In the genomic region with DNA sequence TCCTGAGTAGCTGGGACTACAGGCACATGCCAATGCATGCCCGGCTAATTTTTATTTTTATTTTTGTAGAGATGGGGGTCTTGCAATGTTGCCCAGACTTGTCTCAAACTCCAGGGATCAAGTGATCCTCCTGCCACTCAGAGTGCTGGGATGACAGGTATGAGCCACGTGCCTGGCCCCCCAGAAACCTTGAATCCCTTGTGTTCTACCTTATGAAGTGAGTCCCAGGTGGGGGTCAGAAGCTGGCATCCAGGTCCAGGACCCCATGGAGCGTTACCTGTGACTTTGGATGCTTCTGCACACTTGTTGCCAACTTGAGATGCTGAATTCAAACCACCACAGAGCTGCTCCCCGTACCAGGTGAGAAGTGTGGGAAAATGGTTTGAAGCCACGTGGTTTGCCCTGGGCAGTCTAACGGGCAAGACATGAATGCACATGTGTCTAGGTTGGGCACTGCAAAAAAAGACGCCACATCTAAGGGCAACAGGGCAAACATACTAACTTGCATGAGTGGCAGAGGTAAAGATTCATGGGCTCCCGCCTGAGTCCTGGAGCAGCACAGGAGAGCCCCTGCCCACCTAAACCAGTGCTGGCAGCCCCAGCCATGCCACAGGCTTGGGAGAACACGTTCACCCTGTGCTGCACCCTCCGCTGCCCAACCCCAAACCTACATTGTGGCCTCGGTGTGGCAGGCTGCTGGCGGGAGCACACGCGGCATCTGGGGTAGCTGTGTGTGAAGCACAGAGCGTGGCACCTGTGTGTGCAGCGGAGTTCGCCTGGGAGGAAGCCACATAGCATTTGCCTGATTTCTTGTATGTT, we compare ENCODE assay signal across 26 cellular contexts.
DNase-seq lines count a peak whose midpoint lies in the region; ATAC-seq, FAIRE-seq and TF ChIP-seq lines count a peak whose summit lies in the region.
"Had no signal": no experiment of that assay in that cellular context is flagged by ENCODE, and none has a peak within 500 bp of the region (broad histone marks: within the 10 kb centered on the region; RNA-seq: fewer than 3 reads in every experiment).

No MANE protein-coding gene starts in this region.

- H2AFZ ChIP-seq in HepG2 (ENCODE audit: low read length): no peak overlapping the region
- H2AFZ ChIP-seq: GM23338 had no signal

- intact Hi-C loops in HepG2 (cut with micrococcal nuclease; ENCODE audit: unreplicated experiment): no loop called here
- intact Hi-C loops in right lobe of liver (cut with DNase I): no loop called here
- intact Hi-C loops in kidney (cut with DNase I): no loop called here
- intact Hi-C loops in vagina (cut with DNase I): no loop called here

- no peak overlapping the region for H3K9ac ChIP-seq in HepG2 (ENCODE audit: insufficient read depth, low read depth, low read length)
- no peak overlapping the region for H3K9ac ChIP-seq in kidney (ENCODE audit: low read length in 2 of 2)
- H3K9ac ChIP-seq: BLaER1 had no signal

- H3K9me3 Mint-ChIP-seq in osteocyte (ENCODE audit: unreplicated experiment): no peaks in the 10 kb centered on the region
- no peaks in the 10 kb centered on the region for H3K9me3 Mint-ChIP-seq in effector memory CD8-positive, alpha-beta T cell
- H3K9me3 Mint-ChIP-seq: CD4-positive, CD25-positive, alpha-beta regulatory T cell; CD8-positive, alpha-beta T cell; GM23338; H9 had no signal

- H3K27ac ChIP-seq in HepG2 (ENCODE audit: extremely low read length, insufficient read depth, low read length) (no peak overlapping the region), right lobe of liver (no peak overlapping the region), kidney (ENCODE audit: low read depth in 2 of 2, low read length in 2 of 2) (no peak overlapping the region), vagina (no peak overlapping the region)
- H3K27ac ChIP-seq: 22Rv1, BLaER1, C4-2B had no signal

- WGBS in HepG2 (ENCODE audit: low lambda C conversion rate): 27% methylated on average over 17 of the region's 17 CpGs
- WGBS in right lobe of liver (ENCODE audit: insufficient coverage, low coverage, low lambda C conversion rate, missing lambda C conversion rate): 74% methylated on average over 4 of the region's 17 CpGs

- H3K79me2 ChIP-seq in HepG2 (ENCODE audit: insufficient read depth, low read length): no peaks in the 10 kb centered on the region

- H3K27me3 Mint-ChIP-seq in osteocyte (ENCODE audit: unreplicated experiment): no peaks in the 10 kb centered on the region
- H3K27me3 Mint-ChIP-seq in effector memory CD8-positive, alpha-beta T cell: peaks cover 6 to 33% of the 10 kb centered on the region in 2 donors

- TF ChIP-seq POLR2A in HepG2 (IDR thresholded peaks at IDR 0.05; ENCODE audit: insufficient read depth in 1 of 2, low read depth in 2 of 2, low read length in 2 of 2) (no peak), right lobe of liver (IDR thresholded peaks at IDR 0.05) (no peak), vagina (IDR thresholded peaks at IDR 0.05) (no peak)

- BruUV-seq in HepG2 (replicated peaks; lab: Mats Ljungman, UMichigan): no TSS peak

- no peak for TF ChIP-seq RAD21 in HepG2 (CRISPR knock-in tag; IDR thresholded peaks at IDR 0.05)

- TF ChIP-seq CTCF in HepG2 (CRISPR knock-in tag; IDR thresholded peaks at IDR 0.05): no peak
- no peak for TF ChIP-seq CTCF in right lobe of liver (IDR thresholded peaks at IDR 0.05)
- no peak for TF ChIP-seq CTCF in kidney (IDR thresholded peaks at IDR 0.05; ENCODE audit: borderline replicate concordance, extremely low read depth, insufficient read depth)
- TF ChIP-seq CTCF in osteocyte (IDR thresholded peaks at IDR 0.05): no peak
- no peak for TF ChIP-seq CTCF in vagina (IDR thresholded peaks at IDR 0.05)

- in situ Hi-C loops in HepG2 (cut with HindIII; ENCODE audit: extremely low pct_ligation_motif_present, low pct_unique_long_range_greater_than_20kb): no loop called here

- H3K9me3 ChIP-seq in HepG2 (ENCODE audit: low read length) (no peaks in the 10 kb centered on the region), right lobe of liver (no peaks in the 10 kb centered on the region), kidney (ENCODE audit: control insufficient read depth in 1 of 2, low read length in 2 of 2) (no peaks in the 10 kb centered on the region), vagina (no peaks in the 10 kb centered on the region)
- H3K9me3 ChIP-seq: BLaER1, Caco-2 had no signal

- H3K4me3 ChIP-seq in HepG2 (replicated peaks in 1 of 3; ENCODE audit: insufficient read depth in 1 of 3, low read depth in 2 of 3, low read length in 3 of 3) (no peak overlapping the region), right lobe of liver (no peak overlapping the region), kidney (ENCODE audit: low read length in 2 of 2) (no peak overlapping the region), vagina (no peak overlapping the region)
- H3K4me3 ChIP-seq: BLaER1, GM12878, GM23338 had no signal

- POLR2A ChIA-PET in HepG2 (lab: Yijun Ruan, JAX): no interaction called here

- no peak for ATAC-seq in HepG2
- ATAC-seq in right lobe of liver: no peak
- no peak for ATAC-seq in HG03159 (IDR thresholded peaks at IDR 0.05; ENCODE audit: unreplicated experiment)
- ATAC-seq in effector memory CD8-positive, alpha-beta T cell (replicated peaks): no peak
- ATAC-seq: CD8-positive, alpha-beta T cell; GM12878; GM23338; HCT116 had no signal

- TF ChIP-seq EP300 in HepG2 (IDR thresholded peaks at IDR 0.05; ENCODE audit: low read depth in 2 of 2, low read length in 2 of 2) (no peak), HepG2 (CRISPR knock-in tag; IDR thresholded peaks at IDR 0.05; ENCODE audit: borderline replicate concordance) (no peak)

- H3K4me1 ChIP-seq in HepG2 (ENCODE audit: insufficient read depth, low read length) (no peaks in the 10 kb centered on the region), right lobe of liver (no peaks in the 10 kb centered on the region), kidney (ENCODE audit: control insufficient read depth in 1 of 2, insufficient read depth in 1 of 2, low read depth in 1 of 2, low read length in 2 of 2) (peaks cover 0 to 6% of the 10 kb centered on the region in 2 donors), vagina (peaks cover 16% of the 10 kb centered on the region)

- H3K36me3 Mint-ChIP-seq in osteocyte (ENCODE audit: unreplicated experiment): no peaks in the 10 kb centered on the region
- peaks cover 4% of the 10 kb centered on the region for H3K36me3 Mint-ChIP-seq in effector memory CD8-positive, alpha-beta T cell (ENCODE audit: insufficient read depth)
- H3K36me3 Mint-ChIP-seq: CD4-positive, CD25-positive, alpha-beta regulatory T cell; CD8-positive, alpha-beta T cell had no signal

- H3K4me1 Mint-ChIP-seq in osteocyte (ENCODE audit: unreplicated experiment): peaks cover 8% of the 10 kb centered on the region
- no peaks in the 10 kb centered on the region for H3K4me1 Mint-ChIP-seq in effector memory CD8-positive, alpha-beta T cell (ENCODE audit: low read depth in 2 of 2)
- H3K4me1 Mint-ChIP-seq: B cell, GM23338 had no signal

- H3K27ac Mint-ChIP-seq in osteocyte (ENCODE audit: unreplicated experiment): no peak overlapping the region
- H3K27ac Mint-ChIP-seq in effector memory CD8-positive, alpha-beta T cell: no peak overlapping the region
- H3K27ac Mint-ChIP-seq: B cell; CD4-positive, CD25-positive, alpha-beta regulatory T cell; CD8-positive, alpha-beta T cell; GM23338; H9 had no signal

- no peak for FAIRE-seq in HepG2 (lab: Jason Lieb, UNC)
- no peak for FAIRE-seq in kidney (lab: Jason Lieb, UNC)
- FAIRE-seq: A204.1, D721Med, GM12878, GM19239 had no signal

- H3K4me2 ChIP-seq in HepG2 (ENCODE audit: low read depth, low read length): no peak overlapping the region
- H3K4me2 ChIP-seq: BLaER1, GM23338 had no signal

- H3K27me3 ChIP-seq in HepG2 (ENCODE audit: control insufficient read depth in 1 of 2, insufficient read depth in 2 of 2, low read length in 2 of 2): peaks cover 3 to 50% of the 10 kb centered on the region in 2 experiments; a peak in 3 of 5 replicates
- H3K27me3 ChIP-seq in right lobe of liver: no peaks in the 10 kb centered on the region
- H3K27me3 ChIP-seq in vagina: no peaks in the 10 kb centered on the region
- H3K27me3 ChIP-seq: BLaER1 had no signal

- DNase-seq in HepG2 (ENCODE audit: low spot score) (no peak), right lobe of liver (no peak), kidney (peak; percentile 51), osteocyte (ENCODE audit: extremely low spot score, unreplicated experiment) (peak; percentile 67), vagina (ENCODE audit: extremely low spot score in 2 of 2) (peak; percentile 62 to 87), midbrain (lab: John Stamatoyannopoulos, UW) (no peak)
- no peak for DNase-seq in effector memory CD8-positive, alpha-beta T cell
- DNase-seq: Caco-2; CD4-positive, CD25-positive, alpha-beta regulatory T cell; CD8-positive, alpha-beta T cell; DMS 273 treated with DMSO at 0.1 percent for 48 hours; DMS79; EL; GDM1; H9 had no signal

- H3K4me3 Mint-ChIP-seq in osteocyte (ENCODE audit: unreplicated experiment): no peak overlapping the region
- H3K4me3 Mint-ChIP-seq in effector memory CD8-positive, alpha-beta T cell: no peak overlapping the region
- H3K4me3 Mint-ChIP-seq: B cell; CD4-positive, CD25-positive, alpha-beta regulatory T cell; CD8-positive, alpha-beta T cell; GM23338; H9 had no signal

- H3K36me3 ChIP-seq in HepG2 (replicated peaks in 1 of 2; ENCODE audit: control insufficient read depth in 1 of 2, insufficient read depth in 2 of 2, low read length in 2 of 2) (no peaks in the 10 kb centered on the region), right lobe of liver (no peaks in the 10 kb centered on the region), kidney (ENCODE audit: control insufficient read depth in 1 of 2, insufficient read depth in 2 of 2, low read length in 2 of 2) (no peaks in the 10 kb centered on the region), vagina (no peaks in the 10 kb centered on the region)
- H3K36me3 ChIP-seq: BLaER1 had no signal

- no peaks in the 10 kb centered on the region for H4K20me1 ChIP-seq in HepG2 (ENCODE audit: insufficient read depth, low read length)
- H4K20me1 ChIP-seq: BLaER1 had no signal

- CTCF ChIA-PET in HepG2 (lab: Yijun Ruan, JAX; ENCODE audit: low intra/inter-chr PET ratio, low total read pairs): no interaction called here

TF ChIP-seq in HepG2, 621 proteins besides CTCF, POLR2A, EP300 and RAD21 (continues in another document):
- no peak for TF ChIP-seq ZBTB44 (CRISPR knock-in tag; IDR thresholded peaks at IDR 0.05)

Comparison
In these comparisons a context has a peak if more than half of its experiments do, and no peak if none do; other contexts are left out.
1. DNase-seq: peak in kidney (single experiment), osteocyte (single experiment) and vagina (2 of 2); none in HepG2 (single experiment), right lobe of liver (0 of 3), effector memory CD8-positive, alpha-beta T cell (0 of 3) and midbrain (single experiment).